Comparison of ENCODE assay signal across 10 cellular contexts in the genomic region with DNA sequence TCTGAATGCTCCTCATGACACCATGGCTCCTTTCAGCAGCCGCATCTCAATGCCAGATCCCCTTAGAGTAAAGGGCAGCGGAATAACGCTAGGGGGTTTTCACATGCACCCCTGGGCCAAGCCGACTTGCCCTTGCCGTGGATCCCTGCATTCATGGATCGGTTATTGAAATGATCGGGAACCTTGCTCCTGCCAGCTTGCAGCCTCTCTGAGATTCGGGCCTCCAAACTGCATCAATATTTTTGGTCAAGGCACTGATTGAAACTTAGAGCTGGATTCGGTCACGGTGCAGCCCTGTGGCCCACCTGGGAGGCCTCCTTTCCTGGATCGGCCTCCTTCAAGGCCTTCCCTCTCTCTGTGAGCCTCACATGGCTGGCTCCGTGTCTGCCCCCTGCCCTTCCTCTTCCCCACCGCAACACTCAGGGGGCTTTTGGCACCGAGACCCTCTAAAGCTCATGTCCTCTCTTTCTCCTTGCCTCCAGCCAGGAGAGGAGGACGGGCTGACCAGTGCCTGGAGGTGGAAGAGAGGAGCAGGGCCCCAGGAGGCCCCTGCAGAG. TPM values are rescaled to one million over a fixed set of nuclear protein-coding genes. Genes with fewer than 3 reads are reported as not detected.
DNase-seq lines count a peak whose midpoint lies in the region; ATAC-seq and TF ChIP-seq lines count a peak whose summit lies in the region.
"Had no signal": no experiment of that assay in that cellular context is flagged by ENCODE, and none has a peak within 500 bp of the region (broad histone marks: within the 10 kb centered on the region; RNA-seq: fewer than 3 reads in every experiment).

No MANE protein-coding gene starts in this region.

- H3K9me3 ChIP-seq in lung (ENCODE audit: control insufficient read depth in 2 of 2, insufficient read depth in 1 of 2, low read length in 1 of 2) (no peaks in the 10 kb centered on the region), thymus (ENCODE audit: control insufficient read depth) (no peaks in the 10 kb centered on the region)

- H3K4me1 Mint-ChIP-seq in activated T-helper 1 cell treated with anti-CD3 and anti-CD28 coated beads, Interleukin-12 subunit alpha, Interleukin-12 subunit beta, Interleukin-2, Interleukin-4 antibody, amounts not matched to agents 30 ng/mL and 10 ng/mL and 1 ng/mL, durations not matched to agents 14 hours and 24 hours and 36 hours (ENCODE audit: low read depth) = peaks cover 80% of the 10 kb centered on the region
- H3K4me1 Mint-ChIP-seq: mesothelial cell of epicardium had no signal

- TF ChIP-seq CTCF in lung (IDR thresholded peaks at IDR 0.05; ENCODE audit: control extremely low read depth, extremely low read depth) = no peak

- ATAC-seq in lung (ENCODE audit: insufficient read depth, low FRiP score) = no peak

- H3K36me3 ChIP-seq in lung (ENCODE audit: control insufficient read depth in 2 of 2, insufficient read depth in 2 of 2, low read length in 2 of 2) = peaks cover 0 to 17% of the 10 kb centered on the region in 2 donors
- peaks cover 35% of the 10 kb centered on the region for H3K36me3 ChIP-seq in thymus (ENCODE audit: control insufficient read depth, insufficient read depth)

- H3K27me3 ChIP-seq in lung (ENCODE audit: control insufficient read depth, insufficient read depth) (no peaks in the 10 kb centered on the region), thymus (ENCODE audit: control insufficient read depth, insufficient read depth) (no peaks in the 10 kb centered on the region)

- H3K4me3 ChIP-seq in lung (peak overlapping the region; percentile 40), thymus (ENCODE audit: low read length) (peak overlapping the region; percentile 74)

- no peaks in the 10 kb centered on the region for H3K27me3 Mint-ChIP-seq in activated T-helper 1 cell treated with anti-CD3 and anti-CD28 coated beads, Interleukin-12 subunit alpha, Interleukin-12 subunit beta, Interleukin-2, Interleukin-4 antibody, amounts not matched to agents 30 ng/mL and 10 ng/mL and 1 ng/mL, durations not matched to agents 14 hours and 24 hours and 36 hours (ENCODE audit: insufficient read depth)

- peaks cover 49% of the 10 kb centered on the region for H3K36me3 Mint-ChIP-seq in activated T-helper 1 cell treated with anti-CD3 and anti-CD28 coated beads, Interleukin-12 subunit alpha, Interleukin-12 subunit beta, Interleukin-2, Interleukin-4 antibody, amounts not matched to agents 30 ng/mL and 10 ng/mL and 1 ng/mL, durations not matched to agents 14 hours and 24 hours and 36 hours (ENCODE audit: low read depth)
- H3K36me3 Mint-ChIP-seq: mesothelial cell of epicardium had no signal

- DNase-seq in activated T-cell treated with anti-CD3 and anti-CD28 coated beads, Interleukin-2, amount 50 U/mL, for 1 hour = peak; percentile 52
- DNase-seq in activated T-cell treated with anti-CD3 and anti-CD28 coated beads for 4 hours (no peak), lung (ENCODE audit: low spot score) (no peak), NAMALWA (ENCODE audit: low spot score) (no peak), HK-2 (ENCODE audit: unreplicated experiment) (no peak), T1000 (lab: John Stamatoyannopoulos, UW) (no peak)
- DNase-seq in activated T-helper 1 cell treated with anti-CD3 and anti-CD28 coated beads, Interleukin-12 subunit alpha, Interleukin-12 subunit beta, Interleukin-2, Interleukin-4 antibody, amounts not matched to agents 30 ng/mL and 10 ng/mL and 1 ng/mL, durations not matched to agents 14 hours and 24 hours and 36 hours (ENCODE audit: low spot score) = no peak
- DNase-seq: NCI-H146 had no signal

- H3K4me1 ChIP-seq in lung (ENCODE audit: control insufficient read depth in 2 of 2, insufficient read depth in 2 of 2, low read length in 2 of 2) (peaks cover 0 to 6% of the 10 kb centered on the region in 2 donors), thymus (ENCODE audit: control insufficient read depth, insufficient read depth, low read length) (peaks cover 43% of the 10 kb centered on the region)

- H3K27ac ChIP-seq in lung (ENCODE audit: low read depth in 1 of 2, low read length in 1 of 2) (peak overlapping the region in 1 of 2 donors; percentile 87), thymus (ENCODE audit: low read depth) (peak overlapping the region; percentile 85)

- peak overlapping the region; percentile 97 for H3K27ac Mint-ChIP-seq in activated T-helper 1 cell treated with anti-CD3 and anti-CD28 coated beads, Interleukin-12 subunit alpha, Interleukin-12 subunit beta, Interleukin-2, Interleukin-4 antibody, amounts not matched to agents 30 ng/mL and 10 ng/mL and 1 ng/mL, durations not matched to agents 14 hours and 24 hours and 36 hours
- H3K27ac Mint-ChIP-seq: mesothelial cell of epicardium had no signal

- WGBS in lung, 2 donors = 38 to 67% methylated on average over 15 of the region's 15 CpGs
- WGBS in thymus = 34% methylated on average over 15 of the region's 15 CpGs

- intact Hi-C loops in activated T-helper 1 cell treated with anti-CD3 and anti-CD28 coated beads, Interleukin-12 subunit alpha, Interleukin-12 subunit beta, Interleukin-2, Interleukin-4 antibody, amounts not matched to agents 30 ng/mL and 10 ng/mL and 1 ng/mL, durations not matched to agents 14 hours and 24 hours and 36 hours (cut with micrococcal nuclease) = loop anchor here (1.0 to 5.0 kb wide), 6 partner anchors 8 to 984 kb away; partner anchors contain the start of genes C12orf57, C1RL, CD4 and CHD4

- H3K9me3 Mint-ChIP-seq in activated T-helper 1 cell treated with anti-CD3 and anti-CD28 coated beads, Interleukin-12 subunit alpha, Interleukin-12 subunit beta, Interleukin-2, Interleukin-4 antibody, amounts not matched to agents 30 ng/mL and 10 ng/mL and 1 ng/mL, durations not matched to agents 14 hours and 24 hours and 36 hours = no peaks in the 10 kb centered on the region
- H3K9me3 Mint-ChIP-seq: mesothelial cell of epicardium had no signal

- H3K4me3 Mint-ChIP-seq in activated T-helper 1 cell treated with anti-CD3 and anti-CD28 coated beads, Interleukin-12 subunit alpha, Interleukin-12 subunit beta, Interleukin-2, Interleukin-4 antibody, amounts not matched to agents 30 ng/mL and 10 ng/mL and 1 ng/mL, durations not matched to agents 14 hours and 24 hours and 36 hours = peak overlapping the region; percentile 98
- H3K4me3 Mint-ChIP-seq: mesothelial cell of epicardium had no signal

RNA-seq across cellular contexts. Expression of gene PTPN6, which starts 1.8 kb away (rescaled TPM):
- total RNA-seq in activated T-helper 1 cell treated with anti-CD3 and anti-CD28 coated beads, Interleukin-12 subunit alpha, Interleukin-12 subunit beta, Interleukin-2, Interleukin-4 antibody, amounts not matched to agents 30 ng/mL and 10 ng/mL and 1 ng/mL, durations not matched to agents 14 hours and 24 hours and 36 hours = 332 and 341 TPM in 2 replicates
- total RNA-seq in lung = 100 to 1,000 TPM in 1 of 2 donors, 10 to 100 TPM in 1; 38.2 to 140 TPM
- polyA plus RNA-seq in lung (100 to 1,000 TPM; 201 to 222 TPM), thymus (213 TPM)

RNA-seq across cellular contexts. Expression of gene C12orf57, which starts 9.1 kb away (rescaled TPM):
- total RNA-seq in activated T-helper 1 cell treated with anti-CD3 and anti-CD28 coated beads, Interleukin-12 subunit alpha, Interleukin-12 subunit beta, Interleukin-2, Interleukin-4 antibody, amounts not matched to agents 30 ng/mL and 10 ng/mL and 1 ng/mL, durations not matched to agents 14 hours and 24 hours and 36 hours = 190 and 197 TPM in 2 replicates
- 100 to 1,000 TPM in 1 of 2 donors, 10 to 100 TPM in 1; 92.9 to 196 TPM for total RNA-seq in lung
- polyA plus RNA-seq in lung = 100 to 1,000 TPM; 370 to 437 TPM
- polyA plus RNA-seq in thymus = 421 TPM

RNA-seq across cellular contexts. Expression of gene RNU7-1, which starts 9.3 kb away (rescaled TPM):
- total RNA-seq in activated T-helper 1 cell treated with anti-CD3 and anti-CD28 coated beads, Interleukin-12 subunit alpha, Interleukin-12 subunit beta, Interleukin-2, Interleukin-4 antibody, amounts not matched to agents 30 ng/mL and 10 ng/mL and 1 ng/mL, durations not matched to agents 14 hours and 24 hours and 36 hours = not detected in 2 replicates
- not detected for total RNA-seq in lung
- polyA plus RNA-seq in lung (not detected), thymus (not detected)
- total RNA-seq: mesothelial cell of epicardium had no signal

RNA-seq across cellular contexts. Expression of gene PHB2, which starts 17.5 kb away (rescaled TPM):
- total RNA-seq in activated T-helper 1 cell treated with anti-CD3 and anti-CD28 coated beads, Interleukin-12 subunit alpha, Interleukin-12 subunit beta, Interleukin-2, Interleukin-4 antibody, amounts not matched to agents 30 ng/mL and 10 ng/mL and 1 ng/mL, durations not matched to agents 14 hours and 24 hours and 36 hours = 456 and 469 TPM in 2 replicates
- total RNA-seq in lung = 100 to 1,000 TPM; 103 to 154 TPM
- polyA plus RNA-seq in lung = 100 to 1,000 TPM; 129 to 149 TPM
- 149 TPM for polyA plus RNA-seq in thymus

RNA-seq across cellular contexts. Expression of gene EMG1, which starts 17.8 kb away (rescaled TPM):
- total RNA-seq in activated T-helper 1 cell treated with anti-CD3 and anti-CD28 coated beads, Interleukin-12 subunit alpha, Interleukin-12 subunit beta, Interleukin-2, Interleukin-4 antibody, amounts not matched to agents 30 ng/mL and 10 ng/mL and 1 ng/mL, durations not matched to agents 14 hours and 24 hours and 36 hours = 132 and 134 TPM in 2 replicates
- 10 to 100 TPM; 25.2 to 56.3 TPM for total RNA-seq in lung
- 10 to 100 TPM; 38.6 to 42.0 TPM for polyA plus RNA-seq in lung
- polyA plus RNA-seq in thymus = 27.6 TPM
